ENCODE assay signal across 8 cellular contexts in genomic region chr4:39699676-39700409, GRCh38.
A peak's percentile ranks its signal among the peaks of the same experiment; 100 is the strongest.
DNase-seq lines count a peak whose midpoint lies in the region; ATAC-seq and TF ChIP-seq lines count a peak whose summit lies in the region.

No MANE protein-coding gene starts in this region.

- H3K27me3 Mint-ChIP-seq in stimulated activated memory B cell treated with anti-CD40 and anti-IgM and Interleukin-4, amounts not matched to agents 10 μg/mL and 1 μg/mL and 100 μg/mL, for 72 hours = no peaks in the 10 kb centered on the region

- no peaks in the 10 kb centered on the region for H3K9me3 ChIP-seq in SU-DHL-6 (ENCODE audit: insufficient read depth, low read length)

- H3K27ac Mint-ChIP-seq in stimulated activated memory B cell treated with anti-CD40 and anti-IgM and Interleukin-4, amounts not matched to agents 10 μg/mL and 1 μg/mL and 100 μg/mL, for 72 hours = peak overlapping the region; percentile 96

- H4K20me1 ChIP-seq in SU-DHL-6 (ENCODE audit: low read depth, low read length) = peaks cover 33% of the 10 kb centered on the region

- peaks cover 14% of the 10 kb centered on the region; the same call in 1 of the 2 replicates for H3F3A ChIP-seq in SU-DHL-6 (ENCODE audit: insufficient read depth)

- no peaks in the 10 kb centered on the region for H3K36me3 Mint-ChIP-seq in stimulated activated memory B cell treated with anti-CD40 and anti-IgM and Interleukin-4, amounts not matched to agents 10 μg/mL and 1 μg/mL and 100 μg/mL, for 72 hours

- peaks cover 2% of the 10 kb centered on the region; the same call in 1 of the 2 replicates for H3K36me3 ChIP-seq in SU-DHL-6 (ENCODE audit: low read length)

- H2AFZ ChIP-seq in SU-DHL-6 (ENCODE audit: low read depth, low read length, severe bottlenecking) = no peak overlapping the region

- peaks cover 32% of the 10 kb centered on the region for H3K4me1 Mint-ChIP-seq in stimulated activated memory B cell treated with anti-CD40 and anti-IgM and Interleukin-4, amounts not matched to agents 10 μg/mL and 1 μg/mL and 100 μg/mL, for 72 hours

- peak overlapping the region; percentile 84 for H3K4me2 ChIP-seq in SU-DHL-6 (ENCODE audit: low read depth, low read length, poor library complexity, severe bottlenecking)

- no peak for DNase-seq in activated CD4-positive, CD25-positive, alpha-beta regulatory T cell (lab: John Stamatoyannopoulos, UW)
- peak; percentile 44 for DNase-seq in fibroblast of peridontal ligament (ENCODE audit: extremely low read depth)
- no peak for DNase-seq in OCI-M2 (lab: John Stamatoyannopoulos, UW; ENCODE audit: unreplicated experiment)

- H3K9me3 Mint-ChIP-seq in stimulated activated memory B cell treated with anti-CD40 and anti-IgM and Interleukin-4, amounts not matched to agents 10 μg/mL and 1 μg/mL and 100 μg/mL, for 72 hours = no peaks in the 10 kb centered on the region

- H3K4me3 ChIP-seq in SU-DHL-6 (ENCODE audit: insufficient read depth, low read length, poor library complexity, severe bottlenecking) = peak overlapping the region; percentile 69

- H3K4me3 Mint-ChIP-seq in stimulated activated memory B cell treated with anti-CD40 and anti-IgM and Interleukin-4, amounts not matched to agents 10 μg/mL and 1 μg/mL and 100 μg/mL, for 72 hours = peak overlapping the region; percentile 96

- H3K9me2 ChIP-seq in SU-DHL-6 (replicated peaks; ENCODE audit: insufficient read depth, low read length) = no peaks in the 10 kb centered on the region

- H3K27me3 ChIP-seq in SU-DHL-6 (ENCODE audit: low read length) = no peaks in the 10 kb centered on the region

- H3K79me2 ChIP-seq in SU-DHL-6 (ENCODE audit: insufficient read depth, low read length) = peaks cover 68% of the 10 kb centered on the region

- peak overlapping the region; percentile 84 for H3K9ac ChIP-seq in SU-DHL-6 (ENCODE audit: low read length)

- H3K27ac ChIP-seq in SU-DHL-6 (ENCODE audit: low read depth, low read length) = no peak overlapping the region

- ATAC-seq in activated CD4-positive, CD25-positive, alpha-beta regulatory T cell treated with anti-CD3 and anti-CD28 coated beads, Interleukin-2, amount 50 U/mL, for 24 hours = peak; percentile 51 to 62
- ATAC-seq in stimulated activated memory B cell treated with anti-CD40 and anti-IgM and Interleukin-4, amounts not matched to agents 10 μg/mL and 1 μg/mL and 100 μg/mL, for 72 hours = no peak
- ATAC-seq in HG03280 (IDR thresholded peaks at IDR 0.05; ENCODE audit: unreplicated experiment) = no peak
- ATAC-seq in GM18907 (IDR thresholded peaks at IDR 0.05; ENCODE audit: unreplicated experiment) = no peak

- no peak for TF ChIP-seq CTCF in SU-DHL-6 (IDR thresholded peaks at IDR 0.05; ENCODE audit: insufficient read depth, low read length, poor library complexity, severe bottlenecking)

Comparison
In these comparisons a context has a peak if more than half of its experiments do, and no peak if none do; other contexts are left out.
1. ATAC-seq: peak in activated CD4-positive, CD25-positive, alpha-beta regulatory T cell treated with anti-CD3 and anti-CD28 coated beads, Interleukin-2, amount 50 U/mL, for 24 hours (2 of 2); none in stimulated activated memory B cell treated with anti-CD40 and anti-IgM and Interleukin-4, amounts not matched to agents 10 μg/mL and 1 μg/mL and 100 μg/mL, for 72 hours (single experiment), HG03280 (single experiment) and GM18907 (single experiment).